1 cellular context compared by ENCODE assay signal in genomic region chr7:128948976-128949760, GRCh38.
TF ChIP-seq lines count a peak whose summit lies in the region.

No MANE protein-coding gene starts in this region.

TF ChIP-seq in GM12878, 131 proteins besides CTCF, POLR2A, EP300 and RAD21 (continued from another document):
- 0 out of 2 replicates have a peak, but pooled peaks have one; percentile 7 for TF ChIP-seq ATF2 (IDR thresholded peaks at IDR 0.05; ENCODE audit: low read length)
- 0 out of 2 replicates have a peak, but pooled peaks have one; percentile 16 for TF ChIP-seq POLR2AphosphoS2 (IDR thresholded peaks at IDR 0.05; ENCODE audit: low read depth, low read length)
- TF ChIP-seq POLR2AphosphoS5 (IDR thresholded peaks at IDR 0.05; ENCODE audit: low read length), result peak; percentile 22; the same call in 1 of the 2 replicates
- no peak for TF ChIP-seq DPF2 (IDR thresholded peaks at IDR 0.05)
- peak; percentile 33; the same call in 1 of the 2 replicates for TF ChIP-seq SPI1 (IDR thresholded peaks at IDR 0.05; ENCODE audit: borderline replicate concordance, insufficient read depth, low read depth, low read length)
